ENCODE assay signal across 8 cellular contexts in genomic region chr7:3065724-3066143, GRCh38. TPM values are rescaled to one million over a fixed set of nuclear protein-coding genes. Genes with fewer than 3 reads are reported as not detected.
DNase-seq lines count a peak whose midpoint lies in the region; ATAC-seq, FAIRE-seq and TF ChIP-seq lines count a peak whose summit lies in the region.

No MANE protein-coding gene starts in this region.

- H3K79me2 ChIP-seq in HepG2 (ENCODE audit: insufficient read depth, low read length): no peaks in the 10 kb centered on the region

- H3K27ac ChIP-seq in HepG2 (ENCODE audit: extremely low read length, insufficient read depth, low read length) (no peak overlapping the region), stomach (no peak overlapping the region)

- in situ Hi-C loops in SK-MEL-5 (cut with HindIII; ENCODE audit: low pct_unique_long_range_greater_than_20kb, low sequenced_read_pairs) (no loop called here), HepG2 (cut with HindIII; ENCODE audit: extremely low pct_ligation_motif_present, low pct_unique_long_range_greater_than_20kb) (no loop called here)

- H3K9me3 ChIP-seq in HepG2 (ENCODE audit: low read length) (no peaks in the 10 kb centered on the region), stomach (peaks cover 0 to 5% (median under 1%) of the 10 kb centered on the region in 4 donors)

- POLR2A ChIA-PET in HepG2 (lab: Yijun Ruan, JAX): no interaction called here

- FAIRE-seq in HepG2 (lab: Jason Lieb, UNC): no peak

- WGBS in HepG2 (ENCODE audit: low lambda C conversion rate): 36% methylated on average over 11 of the region's 11 CpGs
- 37 to 47% (median 45%) methylated on average over 11 of the region's 11 CpGs for whole genome bisulfite sequencing in stomach, 5 donors

- H3K4me2 ChIP-seq in HepG2 (ENCODE audit: low read depth, low read length): no peak overlapping the region

- peak; percentile 82 for TF ChIP-seq CTCF in GM12875 (IDR thresholded peaks at IDR 0.05; ENCODE audit: borderline replicate concordance, insufficient read depth, low read depth, low read length)
- TF ChIP-seq CTCF in HepG2 (CRISPR knock-in tag; IDR thresholded peaks at IDR 0.05): peak; percentile 55
- TF ChIP-seq CTCF in stomach (IDR thresholded peaks at IDR 0.05): peak in 3 of 7 experiments; percentile 18 to 45 (median 38)

- H4K20me1 ChIP-seq in HepG2 (ENCODE audit: insufficient read depth, low read length): no peaks in the 10 kb centered on the region

- ATAC-seq in HG03095 (IDR thresholded peaks at IDR 0.05; ENCODE audit: unreplicated experiment) (peak; percentile 34), HepG2 (peak; percentile 58), GM21619 (IDR thresholded peaks at IDR 0.05; ENCODE audit: unreplicated experiment) (no peak), GM21381 (IDR thresholded peaks at IDR 0.05; ENCODE audit: unreplicated experiment) (no peak)

- BruUV-seq in HepG2 (replicated peaks; lab: Mats Ljungman, UMichigan): no TSS peak

- H3K9ac ChIP-seq in HepG2 (ENCODE audit: insufficient read depth, low read depth, low read length): no peak overlapping the region

- TF ChIP-seq POLR2A in HepG2 (IDR thresholded peaks at IDR 0.05; ENCODE audit: insufficient read depth in 1 of 2, low read depth in 2 of 2, low read length in 2 of 2): no peak
- no peak for TF ChIP-seq POLR2A in stomach (IDR thresholded peaks at IDR 0.05)

- TF ChIP-seq EP300 in HepG2 (IDR thresholded peaks at IDR 0.05; ENCODE audit: low read depth in 2 of 2, low read length in 2 of 2) (no peak), HepG2 (CRISPR knock-in tag; IDR thresholded peaks at IDR 0.05; ENCODE audit: borderline replicate concordance) (no peak), stomach (IDR thresholded peaks at IDR 0.05) (no peak)

- no peaks in the 10 kb centered on the region for H3K36me3 ChIP-seq in HepG2 (replicated peaks in 1 of 2; ENCODE audit: control insufficient read depth in 1 of 2, insufficient read depth in 2 of 2, low read length in 2 of 2)
- H3K36me3 ChIP-seq in stomach: no peaks in the 10 kb centered on the region

- intact Hi-C loops in HepG2 (cut with micrococcal nuclease; ENCODE audit: unreplicated experiment) (loop anchor here (1.0 kb wide), 1 partner anchor 135 kb away; no protein-coding TSS in a partner anchor), stomach (cut with DNase I; ENCODE audit: low total_unique reads) (no loop called here)

- DNase-seq in SK-MEL-5 (ENCODE audit: low read depth, low spot score) (peak; percentile 77), amniotic epithelial cell (ENCODE audit: low read depth) (peak; percentile 49), HepG2 (ENCODE audit: low spot score) (peak; percentile 11), stomach (peak; percentile 47)

- H2AFZ ChIP-seq in HepG2 (ENCODE audit: low read length): no peak overlapping the region

- H3K4me3 ChIP-seq in GM12875 (ENCODE audit: low read depth, low read length) (no peak overlapping the region), HepG2 (replicated peaks in 1 of 3; ENCODE audit: insufficient read depth in 1 of 3, low read depth in 2 of 3, low read length in 3 of 3) (no peak overlapping the region), stomach (no peak overlapping the region)

- no peaks in the 10 kb centered on the region for H3K4me1 ChIP-seq in HepG2 (ENCODE audit: insufficient read depth, low read length)
- H3K4me1 ChIP-seq in stomach: no peaks in the 10 kb centered on the region

- H3K27me3 ChIP-seq in HepG2 (ENCODE audit: control insufficient read depth in 1 of 2, insufficient read depth in 2 of 2, low read length in 2 of 2) (peaks cover 0 to 6% of the 10 kb centered on the region in 2 experiments; a peak in 1 of 5 replicates), stomach (peaks cover 0 to 27% (median 0%) of the 10 kb centered on the region in 3 donors)

- CTCF ChIA-PET in HepG2 (lab: Yijun Ruan, JAX; ENCODE audit: low intra/inter-chr PET ratio, low total read pairs): interaction anchor here (1.4 kb wide), 2 partner anchors 89 to 134 kb away, joined by 5 to 11 read pairs; no protein-coding TSS in a partner anchor

- no peak for TF ChIP-seq RAD21 in HepG2 (CRISPR knock-in tag; IDR thresholded peaks at IDR 0.05)

TF ChIP-seq in HepG2, 621 proteins besides CTCF, POLR2A, EP300 and RAD21:
- TF ChIP-seq ARID2 (CRISPR knock-in tag; IDR thresholded peaks at IDR 0.05; ENCODE audit: borderline replicate concordance): no peak
- TF ChIP-seq STAG1 (CRISPR knock-in tag; IDR thresholded peaks at IDR 0.05): peak; percentile 22
- TF ChIP-seq HNRNPLL (IDR thresholded peaks at IDR 0.05; ENCODE audit: low read depth, low read length, poor library complexity, severe bottlenecking): no peak
- TF ChIP-seq ZFAT (CRISPR knock-in tag; conservative IDR thresholded peaks at IDR 0.05): no peak
- no peak for TF ChIP-seq FIP1L1 (IDR thresholded peaks at IDR 0.05; ENCODE audit: borderline replicate concordance, insufficient read depth, low read depth, low read length)
- no peak for TF ChIP-seq ZNF720 (CRISPR knock-in tag; IDR thresholded peaks at IDR 0.05)

RNA-seq across cellular contexts. Expression of gene CARD11, which starts 22.1 kb away (rescaled TPM):
- not detected in 2 replicates for total RNA-seq in SK-MEL-5 (2014; rRNA removed; shearing (Covaris generic))
- polyA plus RNA-seq in SK-MEL-5 (2015; cell fraction: cytosol; rRNA removed): not detected in 2 replicates
- not detected in 2 replicates for polyA plus RNA-seq in SK-MEL-5 (2015; cell fraction: nucleus; rRNA removed)
- total RNA-seq in HepG2 (2016; rRNA removed; fragmentation: Illumina TruSeq; extraction: Trizol): not detected in 2 replicates
- not detected in 2 replicates for total RNA-seq in HepG2 (2016; cell fraction: cytosol; rRNA removed; fragmentation: Illumina TruSeq; extraction: Trizol; ENCODE audit: low read depth)
- total RNA-seq in HepG2 (2016; cell fraction: insoluble cytoplasmic fraction; rRNA removed; fragmentation: Illumina TruSeq; extraction: Trizol): not detected in 2 replicates
- not detected in 2 replicates for total RNA-seq in HepG2 (2016; cell fraction: membrane; rRNA removed; fragmentation: Illumina TruSeq; extraction: Trizol)
- not detected in 2 replicates for total RNA-seq in HepG2 (2016; cell fraction: nucleus; rRNA removed; fragmentation: Illumina TruSeq; extraction: Trizol)
- 0.04 and 0.05 TPM in 2 replicates for polyA plus RNA-seq in HepG2 (2011; rRNA removed)
- 0.05 and 0.07 TPM in 2 replicates for polyA plus RNA-seq in HepG2 (2011; cell fraction: cytosol; rRNA removed)
- 0.12 and 0.40 TPM in 2 replicates for polyA plus RNA-seq in HepG2 (2011; cell fraction: nucleus; rRNA removed)
- polyA plus RNA-seq in HepG2 (2012): 0.13 and 0.21 TPM in 2 replicates
- not detected in 2 replicates for polyA plus RNA-seq in HepG2 (2016; cell fraction: cytosol; fragmentation: Illumina TruSeq; extraction: Trizol; ENCODE audit: low read depth)
- not detected in 2 replicates for polyA plus RNA-seq in HepG2 (2016; cell fraction: insoluble cytoplasmic fraction; fragmentation: Illumina TruSeq; extraction: Trizol; ENCODE audit: low read depth)
- not detected in 2 replicates for polyA plus RNA-seq in HepG2 (2016; cell fraction: membrane; fragmentation: Illumina TruSeq; extraction: Trizol; ENCODE audit: low read depth)
- polyA plus RNA-seq in HepG2 (2016; cell fraction: nucleus; fragmentation: Illumina TruSeq; extraction: Trizol; ENCODE audit: insufficient read depth, low read depth): not detected in 2 replicates
- polyA minus RNA-seq in HepG2 (2011; rRNA and poly(A)+ RNA removed; ENCODE audit: low replicate concordance): 0.26 TPM in 1 of 2 replicates, not detected in the other
- not detected in 2 replicates for polyA minus RNA-seq in HepG2 (2011; cell fraction: cytosol; rRNA and poly(A)+ RNA removed)
- 0.13 TPM in 1 of 2 replicates, not detected in the other for polyA minus RNA-seq in HepG2 (2011; cell fraction: nucleus; rRNA and poly(A)+ RNA removed)
- 1 to 10 TPM in 3 of 5 donors, under 1 TPM in 1, not detected in 1; 0.45 to 9.7 (median 4.3) TPM for total RNA-seq in stomach
- 1 to 10 TPM; 1.4 to 1.8 (median 1.7) TPM for polyA plus RNA-seq in stomach

Comparison
In these comparisons a context has a peak if more than half of its experiments do, and no peak if none do; other contexts are left out.
1. ATAC-seq: peak in HG03095 (single experiment) and HepG2 (single experiment); none in GM21619 (single experiment) and GM21381 (single experiment).
2. DNase-seq: peak in every context shown above with its lines; median percentile 77 in SK-MEL-5; 49 in amniotic epithelial cell; 47 in stomach; 11 in HepG2.